In the genomic region with DNA sequence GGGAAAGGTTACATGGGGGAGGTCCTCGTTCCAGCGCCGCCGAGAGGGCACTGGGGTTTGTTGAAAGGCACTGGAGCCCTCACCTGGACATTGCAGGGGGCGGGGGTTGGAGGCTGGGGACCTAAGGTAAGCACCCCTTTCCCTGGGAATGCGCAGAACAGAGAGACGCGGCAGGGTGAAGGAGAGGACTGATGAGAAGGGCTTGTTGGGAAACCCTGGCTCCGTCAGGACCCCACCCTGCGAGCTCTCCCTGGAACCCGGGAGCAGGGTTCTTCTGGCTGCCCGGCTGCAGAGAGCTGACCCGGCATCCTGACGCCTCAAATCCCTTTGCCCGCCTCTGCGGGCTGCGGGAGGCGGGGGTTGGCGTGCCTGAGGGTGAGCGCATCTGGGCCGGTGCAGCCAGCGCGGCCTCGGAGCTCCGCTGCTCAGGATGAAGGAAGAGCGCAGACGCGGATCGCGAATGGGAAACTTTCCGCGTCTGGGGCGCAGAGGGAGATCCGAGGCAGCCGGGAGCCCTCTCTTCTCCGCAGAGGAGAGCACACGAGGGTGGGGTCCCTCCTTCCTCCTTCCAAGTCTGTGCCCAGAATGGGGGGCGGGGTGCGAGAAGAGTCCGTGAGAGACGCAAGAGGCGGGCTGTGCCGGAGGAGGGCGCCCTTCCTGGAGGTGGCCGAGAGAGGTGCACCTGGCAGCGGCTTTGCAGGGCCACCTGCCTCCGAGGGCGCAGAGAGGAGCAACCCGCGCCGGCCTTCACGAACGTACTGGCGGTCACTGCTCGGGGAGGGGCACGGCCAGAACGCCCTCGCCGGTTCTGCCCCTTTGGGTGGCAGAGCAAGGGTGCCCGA, we compare ENCODE assay signal across 9 cellular contexts. TPM values are rescaled to one million over a fixed set of nuclear protein-coding genes. Genes with fewer than 3 reads are reported as not detected.
DNase-seq lines count a peak whose midpoint lies in the region; ATAC-seq lines count a peak whose summit lies in the region.
"Had no signal": no experiment of that assay in that cellular context is flagged by ENCODE, and none has a peak within 500 bp of the region (broad histone marks: within the 10 kb centered on the region; RNA-seq: fewer than 3 reads in every experiment).

No MANE protein-coding gene starts in this region.

- H3K36me3 Mint-ChIP-seq in activated CD4-positive, alpha-beta memory T cell treated with anti-CD3 and anti-CD28 coated beads for 36 hours = no peaks in the 10 kb centered on the region
- H3K36me3 Mint-ChIP-seq in activated CD4-positive, alpha-beta memory T cell treated with anti-CD3 and anti-CD28 coated beads, Interleukin-2, amount 10 ng/mL, durations not matched to agents 7 days and 5 days (ENCODE audit: low read depth) = no peaks in the 10 kb centered on the region
- no peaks in the 10 kb centered on the region for H3K36me3 Mint-ChIP-seq in activated T-helper 17 cell treated with anti-CD3 and anti-CD28 coated beads, Interleukin-2, amount 50 U/mL, for 72 hours (ENCODE audit: low read depth)
- no peaks in the 10 kb centered on the region for H3K36me3 Mint-ChIP-seq in stimulated activated naive CD8-positive, alpha-beta T cell treated with anti-CD3 and anti-CD28 coated beads, Interleukin-15, Interleukin-2, amounts not matched to agents 100 ng/mL and 50 ng/mL, for 24 hours (ENCODE audit: low read depth)

- intact Hi-C loops in activated CD4-positive, alpha-beta memory T cell treated with anti-CD3 and anti-CD28 coated beads for 36 hours (cut with micrococcal nuclease) = no loop called here

- CTCF ChIA-PET in activated CD4-positive, alpha-beta memory T cell treated with anti-CD3 and anti-CD28 coated beads for 36 hours (lab: Charles Lee) = interaction anchor here (0.6 kb wide), 1 partner anchor 471 kb away, joined by 3 read pairs; no protein-coding TSS in a partner anchor
- CTCF ChIA-PET in activated CD4-positive, alpha-beta memory T cell treated with anti-CD3 and anti-CD28 coated beads, Interleukin-2, amount 10 ng/mL, durations not matched to agents 7 days and 5 days (lab: Charles Lee) = no interaction called here

- POLR2A ChIA-PET in activated CD4-positive, alpha-beta memory T cell treated with anti-CD3 and anti-CD28 coated beads for 36 hours (lab: Charles Lee) = no interaction called here
- POLR2A ChIA-PET in activated CD4-positive, alpha-beta memory T cell treated with anti-CD3 and anti-CD28 coated beads, Interleukin-2, amount 10 ng/mL, durations not matched to agents 7 days and 5 days (lab: Charles Lee) = no interaction called here

- DNase-seq in activated CD4-positive, alpha-beta memory T cell treated with anti-CD3 and anti-CD28 coated beads for 36 hours = peak; percentile 41
- DNase-seq in activated CD4-positive, alpha-beta memory T cell treated with anti-CD3 and anti-CD28 coated beads, Interleukin-2, amount 10 ng/mL, durations not matched to agents 7 days and 5 days = no peak
- DNase-seq in iPS-NIHi11 (ENCODE audit: low spot score) (peak; percentile 84), ACHN (no peak)

- in situ Hi-C loops in ACHN (cut with HindIII; ENCODE audit: low pct_ligation_motif_present, low pct_unique_long_range_greater_than_20kb, low sequenced_read_pairs) = no loop called here

- peaks cover 9% of the 10 kb centered on the region for H3K4me1 Mint-ChIP-seq in activated CD4-positive, alpha-beta memory T cell treated with anti-CD3 and anti-CD28 coated beads for 36 hours (ENCODE audit: low read depth)
- peaks cover 4% of the 10 kb centered on the region for H3K4me1 Mint-ChIP-seq in activated CD4-positive, alpha-beta memory T cell treated with anti-CD3 and anti-CD28 coated beads, Interleukin-2, amount 10 ng/mL, durations not matched to agents 7 days and 5 days
- H3K4me1 Mint-ChIP-seq in activated T-helper 17 cell treated with anti-CD3 and anti-CD28 coated beads, Interleukin-2, amount 50 U/mL, for 72 hours = no peaks in the 10 kb centered on the region
- peaks cover 14% of the 10 kb centered on the region for H3K4me1 Mint-ChIP-seq in stimulated activated naive CD8-positive, alpha-beta T cell treated with anti-CD3 and anti-CD28 coated beads, Interleukin-15, Interleukin-2, amounts not matched to agents 100 ng/mL and 50 ng/mL, for 24 hours (ENCODE audit: low read depth)

- no peak for ATAC-seq in activated T-helper 17 cell treated with anti-CD3 and anti-CD28 coated beads, Interleukin-2, amount 50 U/mL, for 72 hours (replicated peaks)
- ATAC-seq in HG03571 (IDR thresholded peaks at IDR 0.05; ENCODE audit: unreplicated experiment) (no peak), HG02798 (IDR thresholded peaks at IDR 0.05; ENCODE audit: poor library complexity, unreplicated experiment) (no peak)

- no peak overlapping the region for H3K27ac Mint-ChIP-seq in activated CD4-positive, alpha-beta memory T cell treated with anti-CD3 and anti-CD28 coated beads for 36 hours
- no peak overlapping the region for H3K27ac Mint-ChIP-seq in activated CD4-positive, alpha-beta memory T cell treated with anti-CD3 and anti-CD28 coated beads, Interleukin-2, amount 10 ng/mL, durations not matched to agents 7 days and 5 days
- no peak overlapping the region for H3K27ac Mint-ChIP-seq in activated T-helper 17 cell treated with anti-CD3 and anti-CD28 coated beads, Interleukin-2, amount 50 U/mL, for 72 hours
- H3K27ac Mint-ChIP-seq in stimulated activated naive CD8-positive, alpha-beta T cell treated with anti-CD3 and anti-CD28 coated beads, Interleukin-15, Interleukin-2, amounts not matched to agents 100 ng/mL and 50 ng/mL, for 24 hours = no peak overlapping the region

- no peak overlapping the region for H3K4me3 Mint-ChIP-seq in activated CD4-positive, alpha-beta memory T cell treated with anti-CD3 and anti-CD28 coated beads for 36 hours
- H3K4me3 Mint-ChIP-seq in activated CD4-positive, alpha-beta memory T cell treated with anti-CD3 and anti-CD28 coated beads, Interleukin-2, amount 10 ng/mL, durations not matched to agents 7 days and 5 days = no peak overlapping the region
- peak overlapping the region; percentile 22 for H3K4me3 Mint-ChIP-seq in activated T-helper 17 cell treated with anti-CD3 and anti-CD28 coated beads, Interleukin-2, amount 50 U/mL, for 72 hours
- H3K4me3 Mint-ChIP-seq in stimulated activated naive CD8-positive, alpha-beta T cell treated with anti-CD3 and anti-CD28 coated beads, Interleukin-15, Interleukin-2, amounts not matched to agents 100 ng/mL and 50 ng/mL, for 24 hours = peak overlapping the region; percentile 26

- H3K27me3 Mint-ChIP-seq in activated CD4-positive, alpha-beta memory T cell treated with anti-CD3 and anti-CD28 coated beads for 36 hours = peaks cover 58% of the 10 kb centered on the region
- peaks cover 51% of the 10 kb centered on the region for H3K27me3 Mint-ChIP-seq in activated CD4-positive, alpha-beta memory T cell treated with anti-CD3 and anti-CD28 coated beads, Interleukin-2, amount 10 ng/mL, durations not matched to agents 7 days and 5 days
- peaks cover 56% of the 10 kb centered on the region for H3K27me3 Mint-ChIP-seq in activated T-helper 17 cell treated with anti-CD3 and anti-CD28 coated beads, Interleukin-2, amount 50 U/mL, for 72 hours
- H3K27me3 Mint-ChIP-seq in stimulated activated naive CD8-positive, alpha-beta T cell treated with anti-CD3 and anti-CD28 coated beads, Interleukin-15, Interleukin-2, amounts not matched to agents 100 ng/mL and 50 ng/mL, for 24 hours = peaks cover 67% of the 10 kb centered on the region

- H3K9me3 Mint-ChIP-seq in activated CD4-positive, alpha-beta memory T cell treated with anti-CD3 and anti-CD28 coated beads for 36 hours = no peaks in the 10 kb centered on the region
- no peaks in the 10 kb centered on the region for H3K9me3 Mint-ChIP-seq in activated CD4-positive, alpha-beta memory T cell treated with anti-CD3 and anti-CD28 coated beads, Interleukin-2, amount 10 ng/mL, durations not matched to agents 7 days and 5 days
- H3K9me3 Mint-ChIP-seq in activated T-helper 17 cell treated with anti-CD3 and anti-CD28 coated beads, Interleukin-2, amount 50 U/mL, for 72 hours = no peaks in the 10 kb centered on the region
- H3K9me3 Mint-ChIP-seq in stimulated activated naive CD8-positive, alpha-beta T cell treated with anti-CD3 and anti-CD28 coated beads, Interleukin-15, Interleukin-2, amounts not matched to agents 100 ng/mL and 50 ng/mL, for 24 hours = no peaks in the 10 kb centered on the region

RNA-seq across cellular contexts. Expression of gene IGSF21, which starts 2.4 kb away (rescaled TPM):
- total RNA-seq in activated CD4-positive, alpha-beta memory T cell treated with anti-CD3 and anti-CD28 coated beads for 36 hours = not detected
- not detected for total RNA-seq in activated CD4-positive, alpha-beta memory T cell treated with anti-CD3 and anti-CD28 coated beads, Interleukin-2, amount 10 ng/mL, durations not matched to agents 7 days and 5 days
- total RNA-seq in activated T-helper 17 cell treated with anti-CD3 and anti-CD28 coated beads, Interleukin-2, amount 50 U/mL, for 72 hours = not detected
- total RNA-seq: lung microvascular endothelial cell had no signal

Comparison
In these comparisons a context has a peak if more than half of its experiments do, and no peak if none do; other contexts are left out.
1. DNase-seq: peak in activated CD4-positive, alpha-beta memory T cell treated with anti-CD3 and anti-CD28 coated beads for 36 hours (single experiment) and iPS-NIHi11 (single experiment); none in activated CD4-positive, alpha-beta memory T cell treated with anti-CD3 and anti-CD28 coated beads, Interleukin-2, amount 10 ng/mL, durations not matched to agents 7 days and 5 days (single experiment) and ACHN (single experiment).
2. H3K4me3 Mint-ChIP-seq: peak in activated T-helper 17 cell treated with anti-CD3 and anti-CD28 coated beads, Interleukin-2, amount 50 U/mL, for 72 hours (single experiment) and stimulated activated naive CD8-positive, alpha-beta T cell treated with anti-CD3 and anti-CD28 coated beads, Interleukin-15, Interleukin-2, amounts not matched to agents 100 ng/mL and 50 ng/mL, for 24 hours (single experiment); none in activated CD4-positive, alpha-beta memory T cell treated with anti-CD3 and anti-CD28 coated beads for 36 hours (single experiment) and activated CD4-positive, alpha-beta memory T cell treated with anti-CD3 and anti-CD28 coated beads, Interleukin-2, amount 10 ng/mL, durations not matched to agents 7 days and 5 days (single experiment).